In the genomic region with DNA sequence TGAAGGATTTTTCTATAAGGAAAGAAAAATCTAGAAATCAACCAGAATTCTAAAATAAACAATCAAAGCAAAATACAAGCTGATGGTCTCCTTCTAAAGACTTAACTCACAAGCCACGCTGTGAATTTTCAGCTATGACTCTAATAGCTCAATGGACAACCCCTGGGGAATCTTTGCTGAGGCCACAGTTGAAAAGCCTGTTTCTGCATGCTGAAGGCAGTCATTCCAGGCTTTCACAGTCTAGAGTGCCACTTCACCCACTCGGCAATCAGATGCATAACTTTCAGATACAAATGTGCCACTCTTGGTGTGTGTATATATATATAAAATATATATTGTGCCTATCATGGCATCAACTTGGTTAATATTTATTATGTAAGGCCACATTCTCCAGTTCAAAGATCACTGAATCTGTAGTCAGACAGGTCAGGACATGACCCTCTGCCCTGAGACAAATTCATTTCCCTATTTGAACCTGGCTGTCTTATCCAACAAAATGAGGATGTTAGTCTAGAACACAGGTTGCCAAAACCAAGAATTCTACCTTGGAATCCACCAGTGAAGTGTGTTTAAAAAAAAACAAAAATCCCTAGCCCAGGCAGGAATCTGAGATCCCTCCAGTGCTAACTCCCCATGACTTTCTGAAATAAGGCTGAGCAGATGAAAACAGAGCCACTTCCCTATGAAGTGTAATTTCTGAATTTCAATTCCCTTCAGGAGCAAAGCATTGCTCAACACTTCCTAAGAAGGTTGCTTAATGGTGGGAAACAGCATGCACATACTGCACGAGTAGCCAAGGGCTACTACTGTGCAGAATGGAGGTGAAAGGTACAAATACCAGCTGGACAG, we compare ENCODE assay signal across 12 cellular contexts. TPM values are rescaled to one million over a fixed set of nuclear protein-coding genes. Genes with fewer than 3 reads are reported as not detected.
DNase-seq lines count a peak whose midpoint lies in the region; ATAC-seq and TF ChIP-seq lines count a peak whose summit lies in the region.
"Had no signal": no experiment of that assay in that cellular context is flagged by ENCODE, and none has a peak within 500 bp of the region (broad histone marks: within the 10 kb centered on the region; RNA-seq: fewer than 3 reads in every experiment).

No MANE protein-coding gene starts in this region.

- no peaks in the 10 kb centered on the region for H3K36me3 ChIP-seq in HUES48 (ENCODE audit: control insufficient read depth, insufficient read depth, low read length)
- H3K36me3 ChIP-seq in muscle layer of duodenum (ENCODE audit: control insufficient read depth in 1 of 2, insufficient read depth in 2 of 2, low read length in 2 of 2): peaks cover 10 to 12% of the 10 kb centered on the region in 2 donors
- H3K36me3 ChIP-seq in ovary: no peaks in the 10 kb centered on the region

- no peak for TF ChIP-seq EP300 in ovary (IDR thresholded peaks at IDR 0.05)

- H3K9ac ChIP-seq in HUES48 (ENCODE audit: low read depth, low read length): no peak overlapping the region

- no peak overlapping the region for H3K4me3 ChIP-seq in HUES48 (ENCODE audit: low read depth, low read length)
- H3K4me3 ChIP-seq in epithelial cell of esophagus (ENCODE audit: low read length): no peak overlapping the region
- H3K4me3 ChIP-seq in muscle layer of duodenum (ENCODE audit: low read depth in 1 of 2, low read length in 2 of 2): no peak overlapping the region
- H3K4me3 ChIP-seq in ovary: no peak overlapping the region

- in situ Hi-C loops in GM13976 (cut with MboI; ENCODE audit: low sequenced_read_pairs, unreplicated experiment): no loop called here

- WGBS in ovary, 3 donors: 59 to 75% (median 70%) methylated on average over 3 of the region's 3 CpGs

- no peak for TF ChIP-seq CTCF in GM13976 (IDR thresholded peaks at IDR 0.05; ENCODE audit: borderline replicate concordance, control extremely low read depth, extremely low read depth, insufficient read depth, missing control alignments)
- TF ChIP-seq CTCF in epithelial cell of esophagus (IDR thresholded peaks at IDR 0.05; ENCODE audit: insufficient read depth, low read depth, low read length, missing control alignments): no peak
- no peak for TF ChIP-seq CTCF in ovary (IDR thresholded peaks at IDR 0.05)

- H3K4me1 ChIP-seq in HUES48 (ENCODE audit: control insufficient read depth, insufficient read depth, low read length): peaks cover 35% of the 10 kb centered on the region
- no peaks in the 10 kb centered on the region for H3K4me1 ChIP-seq in muscle layer of duodenum (ENCODE audit: control insufficient read depth in 1 of 2, insufficient read depth in 2 of 2, low read length in 2 of 2)
- no peaks in the 10 kb centered on the region for H3K4me1 ChIP-seq in ovary (ENCODE audit: insufficient read depth)

- H3K27ac ChIP-seq in HUES48 (ENCODE audit: low read depth, low read length) (peak overlapping the region; percentile 13), muscle layer of duodenum (ENCODE audit: low read length) (peak overlapping the region; percentile 27), ovary (no peak overlapping the region)

- TF ChIP-seq POLR2A in ovary (IDR thresholded peaks at IDR 0.05): no peak

- no peak for ATAC-seq in GM21526 (IDR thresholded peaks at IDR 0.05; ENCODE audit: low FRiP score, unreplicated experiment)

- no peaks in the 10 kb centered on the region for H3K27me3 ChIP-seq in HUES48 (ENCODE audit: control insufficient read depth, insufficient read depth, low read length)
- H3K27me3 ChIP-seq in muscle layer of duodenum (ENCODE audit: low read depth, low read length): no peaks in the 10 kb centered on the region
- no peaks in the 10 kb centered on the region for H3K27me3 ChIP-seq in ovary

- intact Hi-C loops in ovary (cut with DNase I): no loop called here

- DNase-seq in GM13976 (ENCODE audit: low spot score): peak; percentile 19
- DNase-seq in epithelial cell of esophagus (ENCODE audit: low read depth): peak; percentile 57
- no peak for DNase-seq in NCI-H2081 treated with DMSO at 0.1 percent for 48 hours (lab: John Stamatoyannopoulos, UW)
- no peak for DNase-seq in activated T-cell treated with anti-CD3 and anti-CD28 coated beads, Interleukin-2, amount 50 U/mL, for 1 hour
- DNase-seq in ovary: no peak
- DNase-seq: cerebellar nuclear complex, NCI-H1092 treated with DMSO at 0.1 percent for 48 hours, SIG-M5 had no signal

- no peaks in the 10 kb centered on the region for H3K9me3 ChIP-seq in HUES48 (ENCODE audit: control insufficient read depth, insufficient read depth, low read length)
- H3K9me3 ChIP-seq in muscle layer of duodenum (ENCODE audit: control insufficient read depth in 1 of 2, low read length in 2 of 2): no peaks in the 10 kb centered on the region
- no peaks in the 10 kb centered on the region for H3K9me3 ChIP-seq in ovary

RNA-seq across cellular contexts. Expression of a gene that starts 9.9 kb away (rescaled TPM):
- 10 to 100 TPM; 26.6 to 94.6 (median 36.1) TPM for total RNA-seq in ovary
- polyA plus RNA-seq in ovary: 100 to 1,000 TPM in 1 of 2 donors, 10 to 100 TPM in 1; 27.5 to 191 TPM

RNA-seq across cellular contexts. Expression of a gene that starts 34.6 kb away (rescaled TPM):
- total RNA-seq in ovary: 1 to 10 TPM in 6 of 7 donors, under 1 TPM in 1; 0.52 to 3.8 (median 1.6) TPM
- 1 to 10 TPM in 1 of 2 donors, under 1 TPM in 1; 0.22 to 1.9 TPM for polyA plus RNA-seq in ovary
- total RNA-seq: activated CD8-positive, alpha-beta memory T cell treated with anti-CD3 and anti-CD28 coated beads for 36 hours had no signal

Comparison
In these comparisons a context has a peak if more than half of its experiments do, and no peak if none do; other contexts are left out.
1. DNase-seq: peak in GM13976 (single experiment) and epithelial cell of esophagus (single experiment); none in NCI-H2081 treated with DMSO at 0.1 percent for 48 hours (single experiment), activated T-cell treated with anti-CD3 and anti-CD28 coated beads, Interleukin-2, amount 50 U/mL, for 1 hour (single experiment) and ovary (0 of 5).
2. H3K27ac ChIP-seq: peak in HUES48 (single experiment) and muscle layer of duodenum (single experiment); none in ovary (0 of 2).